Comparison of ENCODE assay signal across 11 cellular contexts in genomic region chr20:25300496-25301170, GRCh38. TPM values are rescaled to one million over a fixed set of nuclear protein-coding genes. Genes with fewer than 3 reads are reported as not detected.
A peak's percentile ranks its signal among the peaks of the same experiment; 100 is the strongest.
DNase-seq lines count a peak whose midpoint lies in the region; TF ChIP-seq lines count a peak whose summit lies in the region.
"Had no signal": no experiment of that assay in that cellular context is flagged by ENCODE, and none has a peak within 500 bp of the region (broad histone marks: within the 10 kb centered on the region; RNA-seq: fewer than 3 reads in every experiment).

No MANE protein-coding gene starts in this region.

- H3K4me1 ChIP-seq in Karpas-422 (ENCODE audit: low read length) = peaks cover 24% of the 10 kb centered on the region
- H3K4me1 ChIP-seq in mesodermal cell (ENCODE audit: control insufficient read depth, insufficient read depth, low read length, poor library complexity, severe bottlenecking) = peaks cover 29% of the 10 kb centered on the region

- no peak overlapping the region for H3K27ac Mint-ChIP-seq in osteocyte (ENCODE audit: unreplicated experiment)
- H3K27ac Mint-ChIP-seq: IgD-negative memory B cell had no signal

- H3K9me3 ChIP-seq in Karpas-422 (ENCODE audit: low read length) (no peaks in the 10 kb centered on the region), mesodermal cell (ENCODE audit: control insufficient read depth, low read length) (no peaks in the 10 kb centered on the region)
- H3K9me3 ChIP-seq: adrenal gland had no signal

- no peaks in the 10 kb centered on the region for H3K79me2 ChIP-seq in Karpas-422 (ENCODE audit: low read length)

- H2AFZ ChIP-seq in Karpas-422 (ENCODE audit: low read length) = no peak overlapping the region

- no peak for TF ChIP-seq CTCF in osteocyte (IDR thresholded peaks at IDR 0.05)

- no peak overlapping the region for H3K4me3 Mint-ChIP-seq in osteocyte (ENCODE audit: unreplicated experiment)

- H3K4me2 ChIP-seq in Karpas-422 (ENCODE audit: low read depth, low read length, poor library complexity, severe bottlenecking) = no peak overlapping the region

- H3K4me3 ChIP-seq in Karpas-422 (ENCODE audit: low read length) (no peak overlapping the region), mesodermal cell (ENCODE audit: extremely low read depth, insufficient read depth, low read length, poor library complexity, severe bottlenecking) (no peak overlapping the region)
- H3K4me3 ChIP-seq: adrenal gland had no signal

- H3K9me3 Mint-ChIP-seq in osteocyte (ENCODE audit: unreplicated experiment) = no peaks in the 10 kb centered on the region
- H3K9me3 Mint-ChIP-seq: IgD-negative memory B cell had no signal

- H3K27me3 ChIP-seq in Karpas-422 (ENCODE audit: low read length) = no peaks in the 10 kb centered on the region
- H3K27me3 ChIP-seq: adrenal gland had no signal

- DNase-seq in EL (peak; percentile 44), Karpas-422 (peak; percentile 55), dermis blood vessel endothelial cell (peak; percentile 17), osteocyte (ENCODE audit: extremely low spot score, unreplicated experiment) (no peak), germinal center (ENCODE audit: low spot score) (no peak)
- DNase-seq in stimulated activated CD4-positive, alpha-beta T cell treated with anti-CD3 and anti-CD28 coated beads, Interleukin-4, amount 100 ng/mL, for 4 hours = no peak
- DNase-seq in activated effector memory CD4-positive, alpha-beta T cell treated with anti-CD3 and anti-CD28 coated beads, Interleukin-2, amount 50 U/mL, for 16 hours = no peak
- DNase-seq: adrenal gland, NCI-H2029 had no signal

- no peak overlapping the region for H3K27ac ChIP-seq in Karpas-422 (ENCODE audit: low read length)
- H3K27ac ChIP-seq in mesodermal cell (ENCODE audit: low read depth, low read length, severe bottlenecking) = peak overlapping the region; percentile 45

- no peak overlapping the region for H3K9ac ChIP-seq in Karpas-422 (ENCODE audit: low read length)

- H3K36me3 Mint-ChIP-seq in osteocyte (ENCODE audit: unreplicated experiment) = peaks cover 7% of the 10 kb centered on the region
- H3K36me3 Mint-ChIP-seq: IgD-negative memory B cell had no signal

- no peaks in the 10 kb centered on the region for H3K27me3 Mint-ChIP-seq in osteocyte (ENCODE audit: unreplicated experiment)
- H3K27me3 Mint-ChIP-seq: IgD-negative memory B cell had no signal

- H4K20me1 ChIP-seq in Karpas-422 (ENCODE audit: insufficient read depth, low read depth, low read length) = no peaks in the 10 kb centered on the region

- H3K9me2 ChIP-seq in Karpas-422 (replicated peaks; ENCODE audit: insufficient read depth, low read length) = no peaks in the 10 kb centered on the region

- peaks cover 28% of the 10 kb centered on the region for H3K4me1 Mint-ChIP-seq in osteocyte (ENCODE audit: unreplicated experiment)

- peaks cover 15% of the 10 kb centered on the region; the same call in 1 of the 2 replicates for H3K36me3 ChIP-seq in Karpas-422 (ENCODE audit: insufficient read depth, low read length)
- peaks cover 65% of the 10 kb centered on the region for H3K36me3 ChIP-seq in mesodermal cell (ENCODE audit: control insufficient read depth, insufficient read depth, low read length)

- 76 to 79% methylated on average over 11 to 12 of the region's 13 CpGs for WGBS in mesodermal cell (ENCODE audit: insufficient coverage in 2 of 2), 2 experiments

RNA-seq across cellular contexts. Expression of gene PYGB, which starts 52.7 kb away (rescaled TPM):
- total RNA-seq in Karpas-422 (2014; rRNA removed; shearing (Covaris generic); ENCODE audit: low replicate concordance) = 188 and 302 TPM in 2 replicates
- 81.9 and 127 TPM in 2 replicates for total RNA-seq in dermis blood vessel endothelial cell
- polyA plus RNA-seq in mesodermal cell (2013, experiment 1 of 2) = 52.8 TPM
- 39.5 TPM for polyA plus RNA-seq in mesodermal cell (2013, experiment 2 of 2)
- total RNA-seq in osteocyte = 234 and 251 TPM in 2 replicates

Comparison
In these comparisons a context has a peak if more than half of its experiments do, and no peak if none do; other contexts are left out.
1. DNase-seq: peak in EL (single experiment), Karpas-422 (single experiment) and dermis blood vessel endothelial cell (single experiment); none in stimulated activated CD4-positive, alpha-beta T cell treated with anti-CD3 and anti-CD28 coated beads, Interleukin-4, amount 100 ng/mL, for 4 hours (0 of 2), osteocyte (single experiment), germinal center (single experiment) and activated effector memory CD4-positive, alpha-beta T cell treated with anti-CD3 and anti-CD28 coated beads, Interleukin-2, amount 50 U/mL, for 16 hours (single experiment).